In the genomic region with DNA sequence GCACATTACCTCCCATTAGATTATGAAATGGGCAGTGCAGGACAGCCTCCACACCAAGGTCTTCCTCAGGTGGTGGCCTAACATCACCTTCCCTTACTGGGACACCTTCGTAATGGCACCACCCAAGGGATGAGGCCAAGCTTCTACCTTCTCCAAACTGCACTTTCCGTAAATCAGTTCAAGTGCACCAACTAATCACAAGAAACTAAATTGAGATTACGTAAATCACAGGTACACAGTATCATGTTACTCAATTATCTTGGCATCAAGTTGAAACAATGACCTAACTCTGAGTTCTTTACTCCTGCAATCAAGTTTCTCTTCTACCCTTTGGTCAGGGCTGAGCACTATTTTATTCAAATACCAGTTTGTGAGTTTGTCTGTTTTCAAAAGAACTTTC, we compare ENCODE assay signal across 27 cellular contexts.
"Had no signal": no experiment of that assay in that cellular context is flagged by ENCODE, and none has a peak within 500 bp of the region (broad histone marks: within the 10 kb centered on the region; RNA-seq: fewer than 3 reads in every experiment).

No MANE protein-coding gene starts in this region.

- ATAC-seq: activated CD4-positive, alpha-beta T cell treated with anti-CD3 and anti-CD28 coated beads for 36 hours; activated CD8-positive, alpha-beta memory T cell treated with anti-CD3 and anti-CD28 coated beads, Interleukin-2, amount 10 ng/mL, durations not matched to agents 7 days and 5 days; activated CD8-positive, alpha-beta T cell treated with anti-CD3 and anti-CD28 coated beads, Interleukin-2, amount 10 ng/mL, durations not matched to agents 7 days and 5 days; activated naive CD8-positive, alpha-beta T cell treated with anti-CD3 and anti-CD28 coated beads, Interleukin-2, amount 50 U/mL, for 24 hours; gastrocnemius medialis; stimulated activated naive B cell treated with anti-CD40 and anti-IgM and Interleukin-4, amounts not matched to agents 10 μg/mL and 1 μg/mL and 100 μg/mL, for 72 hours had no signal

- H3K9me3 ChIP-seq: gastrocnemius medialis, neutrophil, prostate gland, sigmoid colon, suprapubic skin, tibial artery had no signal

- H3K36me3 ChIP-seq: gastrocnemius medialis, neutrophil, prostate gland, sigmoid colon, suprapubic skin, tibial artery had no signal

- H3K4me3 ChIP-seq: coronary artery, dorsolateral prefrontal cortex, gastrocnemius medialis, prostate gland, sigmoid colon, smooth muscle cell, suprapubic skin, tibial artery had no signal

- DNase-seq: activated B cell treated with CpG ODN at 0.5 μM for 24 hours; activated CD4-positive, alpha-beta T cell treated with anti-CD3 and anti-CD28 coated beads for 36 hours; activated CD8-positive, alpha-beta memory T cell treated with anti-CD3 and anti-CD28 coated beads, Interleukin-2, amount 10 ng/mL, durations not matched to agents 7 days and 5 days; activated CD8-positive, alpha-beta T cell treated with anti-CD3 and anti-CD28 coated beads, Interleukin-2, amount 10 ng/mL, durations not matched to agents 7 days and 5 days; activated naive CD8-positive, alpha-beta T cell treated with anti-CD3 and anti-CD28 coated beads, Interleukin-2, amount 50 U/mL, for 24 hours; activated T-cell treated with anti-CD3 and anti-CD28 coated beads, Interleukin-2, amount 50 U/mL, for 48 hours; dorsolateral prefrontal cortex; effector memory CD4-positive, alpha-beta T cell; erythroblast; gastrocnemius medialis; glutamatergic neuron; islet precursor cell; naive B cell; nephron progenitor cell; retina; sigmoid colon; stimulated activated CD4-positive, alpha-beta T cell treated with anti-CD3 and anti-CD28 coated beads, Interleukin-1b, Interleukin-23, amount 100 ng/mL, for 48 hours; stimulated activated CD4-positive, alpha-beta T cell treated with anti-CD3 and anti-CD28 coated beads, Interleukin-4, amount 100 ng/mL, for 4 hours; stimulated activated CD8-positive, alpha-beta memory T cell treated with anti-CD3 and anti-CD28 coated beads, Interleukin-4, amount 100 ng/mL, for 48 hours; stimulated activated naive B cell treated with anti-CD40 and anti-IgM and Interleukin-4, amounts not matched to agents 10 μg/mL and 1 μg/mL and 100 μg/mL, for 72 hours; T-helper 1 cell; tibial artery had no signal

- H3K4me1 ChIP-seq: gastrocnemius medialis, prostate gland, sigmoid colon, suprapubic skin had no signal

- H3K27me3 ChIP-seq: dorsolateral prefrontal cortex, neutrophil, sigmoid colon, suprapubic skin, tibial artery had no signal

- H3K27ac ChIP-seq: coronary artery, dorsolateral prefrontal cortex, gastrocnemius medialis, neutrophil, prostate gland, sigmoid colon, suprapubic skin, tibial artery had no signal
